Comparison of ENCODE assay signal across 1 cellular context in genomic region chr9:93128715-93129224, GRCh38.
TF ChIP-seq lines count a peak whose summit lies in the region.

No MANE protein-coding gene starts in this region.

TF ChIP-seq in H1, 55 proteins besides CTCF, POLR2A, EP300 and RAD21:
- no peak for TF ChIP-seq KDM1A (IDR thresholded peaks at IDR 0.05; ENCODE audit: borderline replicate concordance, low read length)
- no peak for TF ChIP-seq FOSL1 (IDR thresholded peaks at IDR 0.05; ENCODE audit: insufficient read depth, low read depth, low read length)
- no peak for TF ChIP-seq RXRA (IDR thresholded peaks at IDR 0.05; ENCODE audit: insufficient read depth, low read depth, low read length)
- TF ChIP-seq E2F6 (IDR thresholded peaks at IDR 0.05): no peak
- no peak for TF ChIP-seq KDM5A (IDR thresholded peaks at IDR 0.05; ENCODE audit: low read length)
- TF ChIP-seq BRCA1 (IDR thresholded peaks at IDR 0.05; ENCODE audit: low read depth, low read length): no peak
- TF ChIP-seq TEAD4 (IDR thresholded peaks at IDR 0.05; ENCODE audit: low read depth, low read length): no peak
- no peak for TF ChIP-seq JUND (IDR thresholded peaks at IDR 0.05; ENCODE audit: low read length)
- no peak for TF ChIP-seq ASH2L (IDR thresholded peaks at IDR 0.05; ENCODE audit: low read length)
- TF ChIP-seq JUN (IDR thresholded peaks at IDR 0.05; ENCODE audit: low read depth, low read length): no peak
- no peak for TF ChIP-seq SP2 (IDR thresholded peaks at IDR 0.05; ENCODE audit: low read length)
- no peak for TF ChIP-seq USF2 (IDR thresholded peaks at IDR 0.05; ENCODE audit: low read length)
TF ChIP-seq in H1: peak in this region for 0.
